In the genomic region with DNA sequence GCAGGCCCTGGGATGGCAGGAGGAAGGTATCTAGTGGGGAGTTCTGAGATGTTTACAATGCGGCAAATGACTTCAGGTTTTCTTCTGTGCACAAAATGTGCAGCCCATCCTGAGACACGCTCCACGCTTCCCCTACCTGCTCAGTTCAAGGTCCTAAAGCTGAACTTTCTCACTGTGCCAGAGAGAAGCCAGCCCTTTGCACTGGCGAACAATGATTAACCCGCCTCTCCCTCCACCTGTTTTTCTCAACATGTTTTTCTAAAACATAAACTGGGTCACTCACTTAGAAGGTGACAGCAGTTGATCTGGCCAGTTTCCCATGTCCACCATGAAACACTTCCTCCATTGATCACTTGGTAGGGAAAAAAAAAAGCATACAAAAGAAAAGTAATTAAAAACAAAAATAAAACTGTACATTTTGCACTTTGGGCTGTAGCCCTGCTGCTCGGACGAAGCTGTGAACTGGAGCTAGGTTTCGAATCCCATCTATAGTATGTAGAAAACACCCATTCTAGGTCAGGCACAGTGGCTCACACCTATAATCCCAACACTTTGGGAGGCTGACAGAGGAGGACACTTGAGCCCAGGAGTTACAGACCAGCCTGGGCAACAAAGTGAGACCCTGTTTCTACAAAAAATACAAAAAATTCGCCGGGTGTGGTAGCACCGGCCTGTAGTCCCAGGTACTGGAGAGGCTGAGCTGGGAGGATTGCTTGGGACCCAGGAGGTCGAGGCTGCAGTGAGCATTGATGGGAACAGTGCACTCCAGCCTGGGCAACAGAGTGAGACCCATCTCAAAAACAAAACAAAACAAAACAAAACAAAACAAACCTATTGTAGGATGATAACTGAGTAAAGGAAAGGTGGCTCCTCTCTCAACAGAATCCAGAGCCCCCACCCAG, we compare ENCODE assay signal across 1 cellular context.
TF ChIP-seq lines count a peak whose summit lies in the region.

No MANE protein-coding gene starts in this region.

TF ChIP-seq in HepG2, 621 proteins besides CTCF, POLR2A, EP300 and RAD21 (continued from another document and continues in another):
- TF ChIP-seq CCAR2 (optimal IDR thresholded peaks at IDR 0.05; ENCODE audit: low read depth, low read length) (peak; percentile 33), ZNF124 (CRISPR knock-in tag; IDR thresholded peaks at IDR 0.05) (no peak), PBX2 (CRISPR knock-in tag; IDR thresholded peaks at IDR 0.05) (peak; percentile 48; the same call in 1 of the 2 replicates), EED (CRISPR knock-in tag; IDR thresholded peaks at IDR 0.05) (0 out of 2 replicates have a peak, but pooled peaks have one; percentile 42), ZSCAN21 (CRISPR knock-in tag; IDR thresholded peaks at IDR 0.05; ENCODE audit: borderline replicate concordance) (peak; percentile 63; the same call in 1 of the 2 replicates), ZNF136 (CRISPR knock-in tag; IDR thresholded peaks at IDR 0.05; ENCODE audit: low read depth) (no peak), STAG1 (CRISPR knock-in tag; IDR thresholded peaks at IDR 0.05) (peak; percentile 24; the same call in 1 of the 2 replicates), AGO1 (IDR thresholded peaks at IDR 0.05; ENCODE audit: low read depth, low read length, poor library complexity, severe bottlenecking) (no peak), PATZ1 (CRISPR knock-in tag; IDR thresholded peaks at IDR 0.05) (peak; percentile 53), GABPA (IDR thresholded peaks at IDR 0.05; ENCODE audit: low read depth, low read length) (no peak), GABPA (CRISPR knock-in tag; IDR thresholded peaks at IDR 0.05; ENCODE audit: low read depth) (0 out of 2 replicates have a peak, but pooled peaks have one; percentile 60), ZNF772 (CRISPR knock-in tag; IDR thresholded peaks at IDR 0.05) (peak; percentile 25; the same call in 1 of the 2 replicates), MZF1 (CRISPR knock-in tag; IDR thresholded peaks at IDR 0.05; ENCODE audit: borderline replicate concordance) (no peak), TOE1 (CRISPR knock-in tag; IDR thresholded peaks at IDR 0.05) (0 out of 2 replicates have a peak, but pooled peaks have one; percentile 45), FOXA3 (CRISPR knock-in tag; IDR thresholded peaks at IDR 0.05) (peak; percentile 90), REXO4 (CRISPR knock-in tag; IDR thresholded peaks at IDR 0.05; ENCODE audit: borderline replicate concordance) (no peak), NFYC (CRISPR knock-in tag; IDR thresholded peaks at IDR 0.05) (peak; percentile 21; the same call in 1 of the 2 replicates), ZNF570 (CRISPR knock-in tag; IDR thresholded peaks at IDR 0.05; ENCODE audit: borderline replicate concordance) (no peak), ZNF746 (CRISPR knock-in tag; IDR thresholded peaks at IDR 0.05) (peak; percentile 87; the same call in 1 of the 2 replicates), ZNF737 (CRISPR knock-in tag; IDR thresholded peaks at IDR 0.05; ENCODE audit: borderline replicate concordance) (no peak), HDAC6 (IDR thresholded peaks at IDR 0.05; ENCODE audit: low read depth, low read length) (no peak), ELF4 (CRISPR knock-in tag; IDR thresholded peaks at IDR 0.05; ENCODE audit: borderline replicate concordance) (peak; percentile 70), MBD4 (IDR thresholded peaks at IDR 0.05; ENCODE audit: borderline replicate concordance, low read length) (no peak), DMAP1 (CRISPR knock-in tag; IDR thresholded peaks at IDR 0.05) (peak; percentile 74), ZNF530 (CRISPR knock-in tag; IDR thresholded peaks at IDR 0.05; ENCODE audit: low read depth) (no peak), YEATS4 (CRISPR knock-in tag; IDR thresholded peaks at IDR 0.05; ENCODE audit: borderline replicate concordance) (peak; percentile 68), ZNF3 (CRISPR knock-in tag; IDR thresholded peaks at IDR 0.05) (no peak)
- TF ChIP-seq, protein P1, sequence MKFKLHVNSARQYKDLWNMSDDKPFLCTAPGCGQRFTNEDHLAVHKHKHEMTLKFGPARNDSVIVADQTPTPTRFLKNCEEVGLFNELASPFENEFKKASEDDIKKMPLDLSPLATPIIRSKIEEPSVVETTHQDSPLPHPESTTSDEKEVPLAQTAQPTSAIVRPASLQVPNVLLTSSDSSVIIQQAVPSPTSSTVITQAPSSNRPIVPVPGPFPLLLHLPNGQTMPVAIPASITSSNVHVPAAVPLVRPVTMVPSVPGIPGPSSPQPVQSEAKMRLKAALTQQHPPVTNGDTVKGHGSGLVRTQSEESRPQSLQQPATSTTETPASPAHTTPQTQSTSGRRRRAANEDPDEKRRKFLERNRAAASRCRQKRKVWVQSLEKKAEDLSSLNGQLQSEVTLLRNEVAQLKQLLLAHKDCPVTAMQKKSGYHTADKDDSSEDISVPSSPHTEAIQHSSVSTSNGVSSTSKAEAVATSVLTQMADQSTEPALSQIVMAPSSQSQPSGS (CRISPR knock-in tag; IDR thresholded peaks at IDR 0.05): peak; percentile 60; the same call in 1 of the 2 replicates
- TF ChIP-seq, protein P2, sequence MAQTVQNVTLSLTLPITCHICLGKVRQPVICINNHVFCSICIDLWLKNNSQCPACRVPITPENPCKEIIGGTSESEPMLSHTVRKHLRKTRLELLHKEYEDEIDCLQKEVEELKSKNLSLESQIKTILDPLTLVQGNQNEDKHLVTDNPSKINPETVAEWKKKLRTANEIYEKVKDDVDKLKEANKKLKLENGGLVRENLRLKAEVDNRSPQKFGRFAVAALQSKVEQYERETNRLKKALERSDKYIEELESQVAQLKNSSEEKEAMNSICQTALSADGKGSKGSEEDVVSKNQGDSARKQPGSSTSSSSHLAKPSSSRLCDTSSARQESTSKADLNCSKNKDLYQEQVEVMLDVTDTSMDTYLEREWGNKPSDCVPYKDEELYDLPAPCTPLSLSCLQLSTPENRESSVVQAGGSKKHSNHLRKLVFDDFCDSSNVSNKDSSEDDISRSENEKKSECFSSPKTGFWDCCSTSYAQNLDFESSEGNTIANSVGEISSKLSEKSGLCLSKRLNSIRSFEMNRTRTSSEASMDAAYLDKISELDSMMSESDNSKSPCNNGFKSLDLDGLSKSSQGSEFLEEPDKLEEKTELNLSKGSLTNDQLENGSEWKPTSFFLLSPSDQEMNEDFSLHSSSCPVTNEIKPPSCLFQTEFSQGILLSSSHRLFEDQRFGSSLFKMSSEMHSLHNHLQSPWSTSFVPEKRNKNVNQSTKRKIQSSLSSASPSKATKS (CRISPR knock-in tag; IDR thresholded peaks at IDR 0.05): no peak
- TF ChIP-seq, protein P3, sequence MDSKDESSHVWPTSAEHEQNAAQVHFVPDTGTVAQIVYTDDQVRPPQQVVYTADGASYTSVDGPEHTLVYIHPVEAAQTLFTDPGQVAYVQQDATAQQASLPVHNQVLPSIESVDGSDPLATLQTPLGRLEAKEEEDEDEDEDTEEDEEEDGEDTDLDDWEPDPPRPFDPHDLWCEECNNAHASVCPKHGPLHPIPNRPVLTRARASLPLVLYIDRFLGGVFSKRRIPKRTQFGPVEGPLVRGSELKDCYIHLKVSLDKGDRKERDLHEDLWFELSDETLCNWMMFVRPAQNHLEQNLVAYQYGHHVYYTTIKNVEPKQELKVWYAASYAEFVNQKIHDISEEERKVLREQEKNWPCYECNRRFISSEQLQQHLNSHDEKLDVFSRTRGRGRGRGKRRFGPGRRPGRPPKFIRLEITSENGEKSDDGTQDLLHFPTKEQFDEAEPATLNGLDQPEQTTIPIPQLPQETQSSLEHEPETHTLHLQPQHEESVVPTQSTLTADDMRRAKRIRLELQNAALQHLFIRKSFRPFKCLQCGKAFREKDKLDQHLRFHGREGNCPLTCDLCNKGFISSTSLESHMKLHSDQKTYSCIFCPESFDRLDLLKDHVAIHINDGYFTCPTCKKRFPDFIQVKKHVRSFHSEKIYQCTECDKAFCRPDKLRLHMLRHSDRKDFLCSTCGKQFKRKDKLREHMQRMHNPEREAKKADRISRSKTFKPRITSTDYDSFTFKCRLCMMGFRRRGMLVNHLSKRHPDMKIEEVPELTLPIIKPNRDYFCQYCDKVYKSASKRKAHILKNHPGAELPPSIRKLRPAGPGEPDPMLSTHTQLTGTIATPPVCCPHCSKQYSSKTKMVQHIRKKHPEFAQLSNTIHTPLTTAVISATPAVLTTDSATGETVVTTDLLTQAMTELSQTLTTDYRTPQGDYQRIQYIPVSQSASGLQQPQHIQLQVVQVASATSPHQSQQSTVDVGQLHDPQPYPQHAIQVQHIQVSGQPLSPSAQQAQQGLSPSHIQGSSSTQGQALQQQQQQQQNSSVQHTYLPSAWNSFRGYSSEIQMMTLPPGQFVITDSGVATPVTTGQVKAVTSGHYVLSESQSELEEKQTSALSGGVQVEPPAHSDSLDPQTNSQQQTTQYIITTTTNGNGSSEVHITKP (CRISPR knock-in tag; IDR thresholded peaks at IDR 0.05; ENCODE audit: low read depth): peak; percentile 70; the same call in 1 of the 2 replicates
- TF ChIP-seq, protein P4, sequence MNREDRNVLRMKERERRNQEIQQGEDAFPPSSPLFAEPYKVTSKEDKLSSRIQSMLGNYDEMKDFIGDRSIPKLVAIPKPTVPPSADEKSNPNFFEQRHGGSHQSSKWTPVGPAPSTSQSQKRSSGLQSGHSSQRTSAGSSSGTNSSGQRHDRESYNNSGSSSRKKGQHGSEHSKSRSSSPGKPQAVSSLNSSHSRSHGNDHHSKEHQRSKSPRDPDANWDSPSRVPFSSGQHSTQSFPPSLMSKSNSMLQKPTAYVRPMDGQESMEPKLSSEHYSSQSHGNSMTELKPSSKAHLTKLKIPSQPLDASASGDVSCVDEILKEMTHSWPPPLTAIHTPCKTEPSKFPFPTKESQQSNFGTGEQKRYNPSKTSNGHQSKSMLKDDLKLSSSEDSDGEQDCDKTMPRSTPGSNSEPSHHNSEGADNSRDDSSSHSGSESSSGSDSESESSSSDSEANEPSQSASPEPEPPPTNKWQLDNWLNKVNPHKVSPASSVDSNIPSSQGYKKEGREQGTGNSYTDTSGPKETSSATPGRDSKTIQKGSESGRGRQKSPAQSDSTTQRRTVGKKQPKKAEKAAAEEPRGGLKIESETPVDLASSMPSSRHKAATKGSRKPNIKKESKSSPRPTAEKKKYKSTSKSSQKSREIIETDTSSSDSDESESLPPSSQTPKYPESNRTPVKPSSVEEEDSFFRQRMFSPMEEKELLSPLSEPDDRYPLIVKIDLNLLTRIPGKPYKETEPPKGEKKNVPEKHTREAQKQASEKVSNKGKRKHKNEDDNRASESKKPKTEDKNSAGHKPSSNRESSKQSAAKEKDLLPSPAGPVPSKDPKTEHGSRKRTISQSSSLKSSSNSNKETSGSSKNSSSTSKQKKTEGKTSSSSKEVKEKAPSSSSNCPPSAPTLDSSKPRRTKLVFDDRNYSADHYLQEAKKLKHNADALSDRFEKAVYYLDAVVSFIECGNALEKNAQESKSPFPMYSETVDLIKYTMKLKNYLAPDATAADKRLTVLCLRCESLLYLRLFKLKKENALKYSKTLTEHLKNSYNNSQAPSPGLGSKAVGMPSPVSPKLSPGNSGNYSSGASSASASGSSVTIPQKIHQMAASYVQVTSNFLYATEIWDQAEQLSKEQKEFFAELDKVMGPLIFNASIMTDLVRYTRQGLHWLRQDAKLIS (CRISPR knock-in tag; IDR thresholded peaks at IDR 0.05): no peak
- TF ChIP-seq, protein P5, sequence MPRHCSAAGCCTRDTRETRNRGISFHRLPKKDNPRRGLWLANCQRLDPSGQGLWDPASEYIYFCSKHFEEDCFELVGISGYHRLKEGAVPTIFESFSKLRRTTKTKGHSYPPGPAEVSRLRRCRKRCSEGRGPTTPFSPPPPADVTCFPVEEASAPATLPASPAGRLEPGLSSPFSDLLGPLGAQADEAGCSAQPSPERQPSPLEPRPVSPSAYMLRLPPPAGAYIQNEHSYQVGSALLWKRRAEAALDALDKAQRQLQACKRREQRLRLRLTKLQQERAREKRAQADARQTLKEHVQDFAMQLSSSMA (CRISPR knock-in tag; IDR thresholded peaks at IDR 0.05): no peak
- TF ChIP-seq, protein P6, sequence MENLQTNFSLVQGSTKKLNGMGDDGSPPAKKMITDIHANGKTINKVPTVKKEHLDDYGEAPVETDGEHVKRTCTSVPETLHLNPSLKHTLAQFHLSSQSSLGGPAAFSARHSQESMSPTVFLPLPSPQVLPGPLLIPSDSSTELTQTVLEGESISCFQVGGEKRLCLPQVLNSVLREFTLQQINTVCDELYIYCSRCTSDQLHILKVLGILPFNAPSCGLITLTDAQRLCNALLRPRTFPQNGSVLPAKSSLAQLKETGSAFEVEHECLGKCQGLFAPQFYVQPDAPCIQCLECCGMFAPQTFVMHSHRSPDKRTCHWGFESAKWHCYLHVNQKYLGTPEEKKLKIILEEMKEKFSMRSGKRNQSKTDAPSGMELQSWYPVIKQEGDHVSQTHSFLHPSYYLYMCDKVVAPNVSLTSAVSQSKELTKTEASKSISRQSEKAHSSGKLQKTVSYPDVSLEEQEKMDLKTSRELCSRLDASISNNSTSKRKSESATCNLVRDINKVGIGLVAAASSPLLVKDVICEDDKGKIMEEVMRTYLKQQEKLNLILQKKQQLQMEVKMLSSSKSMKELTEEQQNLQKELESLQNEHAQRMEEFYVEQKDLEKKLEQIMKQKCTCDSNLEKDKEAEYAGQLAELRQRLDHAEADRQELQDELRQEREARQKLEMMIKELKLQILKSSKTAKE (CRISPR knock-in tag; IDR thresholded peaks at IDR 0.05; ENCODE audit: borderline replicate concordance): peak; percentile 61; the same call in 1 of the 2 replicates
- TF ChIP-seq, protein P7, sequence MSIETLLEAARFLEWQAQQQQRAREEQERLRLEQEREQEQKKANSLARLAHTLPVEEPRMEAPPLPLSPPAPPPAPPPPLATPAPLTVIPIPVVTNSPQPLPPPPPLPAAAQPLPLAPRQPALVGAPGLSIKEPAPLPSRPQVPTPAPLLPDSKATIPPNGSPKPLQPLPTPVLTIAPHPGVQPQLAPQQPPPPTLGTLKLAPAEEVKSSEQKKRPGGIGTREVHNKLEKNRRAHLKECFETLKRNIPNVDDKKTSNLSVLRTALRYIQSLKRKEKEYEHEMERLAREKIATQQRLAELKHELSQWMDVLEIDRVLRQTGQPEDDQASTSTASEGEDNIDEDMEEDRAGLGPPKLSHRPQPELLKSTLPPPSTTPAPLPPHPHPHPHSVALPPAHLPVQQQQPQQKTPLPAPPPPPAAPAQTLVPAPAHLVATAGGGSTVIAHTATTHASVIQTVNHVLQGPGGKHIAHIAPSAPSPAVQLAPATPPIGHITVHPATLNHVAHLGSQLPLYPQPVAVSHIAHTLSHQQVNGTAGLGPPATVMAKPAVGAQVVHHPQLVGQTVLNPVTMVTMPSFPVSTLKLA (IDR thresholded peaks at IDR 0.05): peak; percentile 62
